Comparison of ENCODE assay signal across 13 cellular contexts in the genomic region with DNA sequence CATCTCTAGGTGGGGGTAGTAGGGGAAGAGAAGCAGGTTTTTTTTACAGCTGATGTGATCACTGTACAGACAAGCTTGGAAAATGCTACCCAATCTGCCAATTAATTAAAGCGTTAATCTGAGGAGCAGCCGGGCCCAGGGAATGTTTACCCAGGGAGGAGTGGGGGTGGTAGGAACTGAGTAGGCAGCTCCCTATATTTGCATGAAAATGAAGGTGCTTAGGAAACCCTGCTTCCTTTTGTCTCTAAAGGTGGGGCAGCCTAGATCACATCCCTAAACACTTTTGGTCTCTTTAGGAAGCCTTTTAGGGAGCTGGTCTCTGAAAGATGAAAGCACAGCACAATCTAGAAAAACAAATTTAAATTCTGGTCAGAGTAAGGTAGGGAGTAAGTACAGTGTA. TPM values are rescaled to one million over a fixed set of nuclear protein-coding genes. Genes with fewer than 3 reads are reported as not detected.
DNase-seq lines count a peak whose midpoint lies in the region; ATAC-seq and TF ChIP-seq lines count a peak whose summit lies in the region.
"Had no signal": no experiment of that assay in that cellular context is flagged by ENCODE, and none has a peak within 500 bp of the region (broad histone marks: within the 10 kb centered on the region; RNA-seq: fewer than 3 reads in every experiment).

No MANE protein-coding gene starts in this region.

- H3K4me2 ChIP-seq in OCI-LY7 (ENCODE audit: low read length), result no peak overlapping the region

- ATAC-seq in T-helper 17 cell, result no peak

- no peaks in the 10 kb centered on the region for H3K27me3 ChIP-seq in AG04450 (ENCODE audit: control insufficient read depth, insufficient read depth, low read length)
- H3K27me3 ChIP-seq in H7 (ENCODE audit: control insufficient read depth, insufficient read depth, low read length), result peaks cover 36% of the 10 kb centered on the region
- no peaks in the 10 kb centered on the region for H3K27me3 ChIP-seq in vagina

- DNase-seq in AG04450 (ENCODE audit: low read depth, low spot score) (no peak), H7 (peak; percentile 92), T-helper 17 cell (no peak), iPS DF 4.7 (ENCODE audit: extremely low read depth, low spot score) (peak; percentile 53), SKM-1 (lab: John Stamatoyannopoulos, UW; ENCODE audit: unreplicated experiment) (no peak), OCI-LY7 (ENCODE audit: low spot score) (no peak), vagina (ENCODE audit: extremely low spot score in 2 of 2) (no peak)
- no peak for DNase-seq in stimulated activated CD4-positive, alpha-beta T cell treated with anti-CD3 and anti-CD28 coated beads, Interleukin-15, amount 100 ng/mL, for 24 hours
- DNase-seq: activated CD4-positive, alpha-beta T cell treated with anti-CD3 and anti-CD28 coated beads for 48 hours; activated naive CD8-positive, alpha-beta T cell treated with anti-CD3 and anti-CD28 coated beads, Interleukin-2, amount 10 ng/mL, durations not matched to agents 7 days and 5 days; effector CD8-positive, alpha-beta T cell; KG1 had no signal

- H3K27ac Mint-ChIP-seq in T-helper 17 cell, result peak overlapping the region; percentile 34
- H3K27ac Mint-ChIP-seq: activated naive CD8-positive, alpha-beta T cell treated with anti-CD3 and anti-CD28 coated beads, Interleukin-2, amount 10 ng/mL, durations not matched to agents 7 days and 5 days had no signal

- no peak for TF ChIP-seq POLR2A in vagina (IDR thresholded peaks at IDR 0.05)

- H3K27ac ChIP-seq in AG04450 (ENCODE audit: low read depth, low read length) (peak overlapping the region; percentile 52), OCI-LY7 (ENCODE audit: low read depth, low read length, poor library complexity, severe bottlenecking) (no peak overlapping the region), vagina (no peak overlapping the region)

- H3K36me3 Mint-ChIP-seq in T-helper 17 cell (ENCODE audit: low read depth), result no peaks in the 10 kb centered on the region

- no peaks in the 10 kb centered on the region for H3K4me1 ChIP-seq in OCI-LY7 (ENCODE audit: insufficient read depth, low read length, poor library complexity, severe bottlenecking)
- peaks cover 4% of the 10 kb centered on the region for H3K4me1 ChIP-seq in vagina

- CTCF ChIA-PET in AG04450 (lab: Charles Lee) (interaction anchor here (1.2 to 4.8 kb wide), 3 partner anchors 10 to 113 kb away, joined by 3 to 37 read pairs (median 28); no protein-coding TSS in a partner anchor), OCI-LY7 (lab: Charles Lee; ENCODE audit: unreplicated experiment) (no interaction called here)

- H3K36me3 ChIP-seq in H7 (replicated peaks; ENCODE audit: control insufficient read depth, insufficient read depth, low read length), result peaks cover 2% of the 10 kb centered on the region
- peaks cover 7% of the 10 kb centered on the region for H3K36me3 ChIP-seq in OCI-LY7 (ENCODE audit: insufficient read depth, low read length)
- peaks cover 0 to 12% of the 10 kb centered on the region in 2 donors for H3K36me3 ChIP-seq in vagina

- no peaks in the 10 kb centered on the region for H3K27me3 Mint-ChIP-seq in T-helper 17 cell
- H3K27me3 Mint-ChIP-seq: activated naive CD8-positive, alpha-beta T cell treated with anti-CD3 and anti-CD28 coated beads, Interleukin-2, amount 10 ng/mL, durations not matched to agents 7 days and 5 days had no signal

- POLR2A ChIA-PET in AG04450 (lab: Yijun Ruan, JAX), result interaction anchor here (0.7 kb wide), 1 partner anchor 7 kb away, joined by 3 read pairs; no protein-coding TSS in a partner anchor
- POLR2A ChIA-PET in OCI-LY7 (lab: Charles Lee), result interaction anchor here (0.6 to 1.3 kb wide), 3 partner anchors 33 to 410 kb away, joined by 3 to 4 read pairs (median 3); a partner anchor contains a TSS

- no peaks in the 10 kb centered on the region for H3K9me2 ChIP-seq in OCI-LY7 (ENCODE audit: insufficient read depth, low read length)

- H2AFZ ChIP-seq in OCI-LY7 (ENCODE audit: low read length), result no peak overlapping the region

- H3K9me3 ChIP-seq in AG04450 (ENCODE audit: control insufficient read depth, insufficient read depth, low read length) (no peaks in the 10 kb centered on the region), T-helper 17 cell (ENCODE audit: control insufficient read depth, low read length, poor library complexity, severe bottlenecking) (no peaks in the 10 kb centered on the region), OCI-LY7 (ENCODE audit: low read length) (no peaks in the 10 kb centered on the region), vagina (no peaks in the 10 kb centered on the region)

- H3K79me2 ChIP-seq in OCI-LY7 (ENCODE audit: insufficient read depth, low read depth, low read length), result no peaks in the 10 kb centered on the region

- BruUV-seq in OCI-LY7 (replicated peaks; lab: Mats Ljungman, UMichigan), result no TSS peak

- TF ChIP-seq CTCF in AG04450 (IDR thresholded peaks at IDR 0.05; ENCODE audit: low read depth, low read length) (no peak), OCI-LY7 (conservative IDR thresholded peaks at IDR 0.05; ENCODE audit: low read length) (no peak), vagina (IDR thresholded peaks at IDR 0.05) (no peak)

- H3K4me1 Mint-ChIP-seq in T-helper 17 cell, result no peaks in the 10 kb centered on the region
- H3K4me1 Mint-ChIP-seq: CD14-positive monocyte had no signal

- H3K4me3 ChIP-seq in AG04450 (ENCODE audit: low read depth, low read length) (no peak overlapping the region), H7 (ENCODE audit: insufficient read depth, low read depth, low read length) (no peak overlapping the region), OCI-LY7 (ENCODE audit: low read depth, low read length, poor library complexity, severe bottlenecking) (no peak overlapping the region), vagina (no peak overlapping the region)

- intact Hi-C loops in OCI-LY7 (cut with micrococcal nuclease; ENCODE audit: unreplicated experiment) (no loop called here), vagina (cut with DNase I) (no loop called here)

- no peaks in the 10 kb centered on the region for H4K20me1 ChIP-seq in OCI-LY7 (ENCODE audit: insufficient read depth, low read length)

- H3K4me3 Mint-ChIP-seq in T-helper 17 cell, result no peak overlapping the region
- H3K4me3 Mint-ChIP-seq: activated naive CD8-positive, alpha-beta T cell treated with anti-CD3 and anti-CD28 coated beads, Interleukin-2, amount 10 ng/mL, durations not matched to agents 7 days and 5 days; CD14-positive monocyte had no signal

RNA-seq across cellular contexts. Expression of a gene that starts 53.0 kb away (rescaled TPM):
- polyA plus RNA-seq in AG04450 (2011; rRNA removed), result 26.1 and 29.3 TPM in 2 replicates
- 15.4 and 19.8 TPM in 2 replicates for polyA minus RNA-seq in AG04450 (2011; rRNA and poly(A)+ RNA removed)
- 25.3 and 25.6 TPM in 2 replicates for total RNA-seq in H7 (2014; rRNA removed; shearing (Covaris generic))
- total RNA-seq in T-helper 17 cell (100 to 1,000 TPM; 364 to 390 TPM), OCI-LY7 (2022) (67.3 and 75.2 TPM in 2 replicates), vagina (26.8 TPM)
- total RNA-seq in OCI-LY7 (2014; rRNA removed; shearing (Covaris generic)), result 47.1 and 53.3 TPM in 2 replicates

Comparison
In these comparisons a context has a peak if more than half of its experiments do, and no peak if none do; other contexts are left out.
1. DNase-seq: peak in H7 (single experiment) and iPS DF 4.7 (single experiment); none in AG04450 (single experiment), T-helper 17 cell (0 of 3), SKM-1 (single experiment), stimulated activated CD4-positive, alpha-beta T cell treated with anti-CD3 and anti-CD28 coated beads, Interleukin-15, amount 100 ng/mL, for 24 hours (single experiment), OCI-LY7 (single experiment) and vagina (0 of 2).
2. RNA of a gene that starts 53.0 kb away (total RNA-seq): 364 to 390 TPM in T-helper 17 cell; 47.1 to 75.2 TPM in OCI-LY7, 26.8 TPM in vagina (single experiment) and 25.3 to 25.6 TPM in H7; every median in the first group is over 4 times any median in the second.